In genomic region chr10:117137031-117137910, GRCh38 we compare ENCODE assay signal across 10 cellular contexts. TPM values are rescaled to one million over a fixed set of nuclear protein-coding genes. Genes with fewer than 3 reads are reported as not detected.
DNase-seq lines count a peak whose midpoint lies in the region; ATAC-seq, FAIRE-seq and TF ChIP-seq lines count a peak whose summit lies in the region.
"Had no signal": no experiment of that assay in that cellular context is flagged by ENCODE, and none has a peak within 500 bp of the region (broad histone marks: within the 10 kb centered on the region; RNA-seq: fewer than 3 reads in every experiment).

No MANE protein-coding gene starts in this region.

- H3K4me2 ChIP-seq in K562 (ENCODE audit: insufficient read depth, low read length): no peak overlapping the region

- H3K36me3 ChIP-seq in K562 (ENCODE audit: control insufficient read depth, insufficient read depth, low read length) (no peaks in the 10 kb centered on the region), thyroid gland (no peaks in the 10 kb centered on the region)

- H3K27ac ChIP-seq in K562 (ENCODE audit: extremely low read depth, low read depth, low read length) (no peak overlapping the region), layer of hippocampus (ENCODE audit: low read depth, low read length) (peak overlapping the region; percentile 30), thyroid gland (no peak overlapping the region)

- 5% methylated on average over 26 of the region's 98 CpGs for WGBS in K562 (ENCODE audit: insufficient coverage, low coverage, missing lambda C conversion rate)
- WGBS in thyroid gland, 2 donors: 1 to 3% methylated on average over 26 to 29 of the region's 98 CpGs

- H3K4me3 Mint-ChIP-seq in activated CD4-positive, alpha-beta memory T cell treated with anti-CD3 and anti-CD28 coated beads, Interleukin-2, amount 10 ng/mL, durations not matched to agents 7 days and 5 days: peak overlapping the region; percentile 4
- H3K4me3 Mint-ChIP-seq in activated CD4-positive, alpha-beta memory T cell treated with anti-CD3 and anti-CD28 coated beads for 36 hours: no peak overlapping the region
- no peak overlapping the region for H3K4me3 Mint-ChIP-seq in activated T-helper 17 cell treated with anti-CD3 and anti-CD28 coated beads, Interleukin-2, amount 50 U/mL, for 72 hours

- peaks cover 78% of the 10 kb centered on the region for H3K27me3 Mint-ChIP-seq in activated CD4-positive, alpha-beta memory T cell treated with anti-CD3 and anti-CD28 coated beads, Interleukin-2, amount 10 ng/mL, durations not matched to agents 7 days and 5 days
- peaks cover 71% of the 10 kb centered on the region for H3K27me3 Mint-ChIP-seq in activated CD4-positive, alpha-beta memory T cell treated with anti-CD3 and anti-CD28 coated beads for 36 hours
- H3K27me3 Mint-ChIP-seq in activated T-helper 17 cell treated with anti-CD3 and anti-CD28 coated beads, Interleukin-2, amount 50 U/mL, for 72 hours: peaks cover 55% of the 10 kb centered on the region

- no peaks in the 10 kb centered on the region for H4K20me1 ChIP-seq in K562 (replicated peaks; ENCODE audit: control insufficient read depth, insufficient read depth, low read length)

- no peak overlapping the region for H2AFZ ChIP-seq in K562 (ENCODE audit: low read depth, low read length)

- peaks cover 14 to 70% of the 10 kb centered on the region in 2 experiments; a peak in 4 of 5 replicates for H3K27me3 ChIP-seq in K562 (ENCODE audit: control insufficient read depth in 2 of 2, insufficient read depth in 2 of 2, low read length in 2 of 2)
- peaks cover 66% of the 10 kb centered on the region for H3K27me3 ChIP-seq in layer of hippocampus (ENCODE audit: control insufficient read depth, insufficient read depth, low read length)
- peaks cover 50% of the 10 kb centered on the region for H3K27me3 ChIP-seq in thyroid gland

- no peak for TF ChIP-seq RAD21 in K562 (CRISPR knock-in tag; conservative IDR thresholded peaks at IDR 0.05 in 1 of 2, IDR thresholded peaks at IDR 0.05 in 1 of 2)

- ATAC-seq in K562 (peak; percentile 58; the same call in 2 of the 3 replicates), GM19455 (IDR thresholded peaks at IDR 0.05; ENCODE audit: unreplicated experiment) (no peak)
- ATAC-seq in activated T-helper 17 cell treated with anti-CD3 and anti-CD28 coated beads, Interleukin-2, amount 50 U/mL, for 72 hours (replicated peaks): no peak

- POLR2A ChIA-PET in activated CD4-positive, alpha-beta memory T cell treated with anti-CD3 and anti-CD28 coated beads, Interleukin-2, amount 10 ng/mL, durations not matched to agents 7 days and 5 days (lab: Charles Lee): no interaction called here
- POLR2A ChIA-PET in activated CD4-positive, alpha-beta memory T cell treated with anti-CD3 and anti-CD28 coated beads for 36 hours (lab: Charles Lee): no interaction called here
- POLR2A ChIA-PET in K562 (lab: Yijun Ruan, JAX): interaction anchor here (0.6 kb wide), 2 partner anchors 33 to 1647 kb away, joined by 3 to 5 read pairs; no protein-coding TSS in a partner anchor

- H3K9me3 ChIP-seq in K562 (replicated peaks; ENCODE audit: control insufficient read depth, insufficient read depth, low read depth, low read length): no peaks in the 10 kb centered on the region
- no peaks in the 10 kb centered on the region for H3K9me3 ChIP-seq in thyroid gland

- in situ Hi-C loops in K562 (cut with MboI): no loop called here

- TF ChIP-seq EP300 in K562 (IDR thresholded peaks at IDR 0.05; ENCODE audit: low read length): no peak

- TF ChIP-seq POLR2A in K562 (conservative IDR thresholded peaks at IDR 0.05): no peak
- TF ChIP-seq POLR2A in thyroid gland (IDR thresholded peaks at IDR 0.05): no peak

- TF ChIP-seq CTCF in K562 (IDR thresholded peaks at IDR 0.05 in 2 of 3, conservative IDR thresholded peaks at IDR 0.05 in 1 of 3; ENCODE audit: insufficient read depth in 2 of 3, low read depth in 1 of 3, low read length in 3 of 3) (no peak), thyroid gland (IDR thresholded peaks at IDR 0.05) (no peak)

- CTCF ChIA-PET in activated CD4-positive, alpha-beta memory T cell treated with anti-CD3 and anti-CD28 coated beads, Interleukin-2, amount 10 ng/mL, durations not matched to agents 7 days and 5 days (lab: Charles Lee): no interaction called here
- CTCF ChIA-PET in activated CD4-positive, alpha-beta memory T cell treated with anti-CD3 and anti-CD28 coated beads for 36 hours (lab: Charles Lee): interaction anchor here (1.5 kb wide), 1 partner anchor 31 kb away, joined by 4 read pairs; no protein-coding TSS in a partner anchor
- CTCF ChIA-PET in K562 (lab: Yijun Ruan, JAX; ENCODE audit: low intra/inter-chr PET ratio): no interaction called here

- H3K4me1 Mint-ChIP-seq in activated CD4-positive, alpha-beta memory T cell treated with anti-CD3 and anti-CD28 coated beads, Interleukin-2, amount 10 ng/mL, durations not matched to agents 7 days and 5 days: peaks cover 5% of the 10 kb centered on the region
- H3K4me1 Mint-ChIP-seq in activated CD4-positive, alpha-beta memory T cell treated with anti-CD3 and anti-CD28 coated beads for 36 hours (ENCODE audit: low read depth): peaks cover 23% of the 10 kb centered on the region
- H3K4me1 Mint-ChIP-seq in activated T-helper 17 cell treated with anti-CD3 and anti-CD28 coated beads, Interleukin-2, amount 50 U/mL, for 72 hours: no peaks in the 10 kb centered on the region

- FAIRE-seq in K562 (lab: Jason Lieb, UNC): no peak
- FAIRE-seq: G401.6 had no signal

- no peak overlapping the region for H3K27ac Mint-ChIP-seq in activated CD4-positive, alpha-beta memory T cell treated with anti-CD3 and anti-CD28 coated beads, Interleukin-2, amount 10 ng/mL, durations not matched to agents 7 days and 5 days
- no peak overlapping the region for H3K27ac Mint-ChIP-seq in activated CD4-positive, alpha-beta memory T cell treated with anti-CD3 and anti-CD28 coated beads for 36 hours
- no peak overlapping the region for H3K27ac Mint-ChIP-seq in activated T-helper 17 cell treated with anti-CD3 and anti-CD28 coated beads, Interleukin-2, amount 50 U/mL, for 72 hours

- H3K79me2 ChIP-seq in K562 (ENCODE audit: control insufficient read depth, insufficient read depth, low read length): no peaks in the 10 kb centered on the region

- H3K4me3 ChIP-seq in K562 (no peak overlapping the region), thyroid gland (replicated peaks in 1 of 3) (peak overlapping the region in 2 of 3 donors; percentile 5 to 13)

- no TSS peak for BruUV-seq in K562 (replicated peaks; lab: Mats Ljungman, UMichigan)

- no peaks in the 10 kb centered on the region for H3K9me1 ChIP-seq in K562 (ENCODE audit: control insufficient read depth, insufficient read depth, low read length)

- no peak overlapping the region for H3K9ac ChIP-seq in K562 (ENCODE audit: insufficient read depth in 1 of 2, low read depth in 2 of 2, low read length in 2 of 2)

- no peaks in the 10 kb centered on the region for H3K9me3 Mint-ChIP-seq in activated CD4-positive, alpha-beta memory T cell treated with anti-CD3 and anti-CD28 coated beads, Interleukin-2, amount 10 ng/mL, durations not matched to agents 7 days and 5 days
- H3K9me3 Mint-ChIP-seq in activated CD4-positive, alpha-beta memory T cell treated with anti-CD3 and anti-CD28 coated beads for 36 hours: no peaks in the 10 kb centered on the region
- no peaks in the 10 kb centered on the region for H3K9me3 Mint-ChIP-seq in activated T-helper 17 cell treated with anti-CD3 and anti-CD28 coated beads, Interleukin-2, amount 50 U/mL, for 72 hours

- peaks cover 0 to 24% of the 10 kb centered on the region in 2 experiments; a peak in 2 of 5 replicates for H3K4me1 ChIP-seq in K562 (replicated peaks in 1 of 2; ENCODE audit: control insufficient read depth in 2 of 2, insufficient read depth in 2 of 2, low read length in 2 of 2)
- peaks cover 17 to 28% of the 10 kb centered on the region in 2 donors for H3K4me1 ChIP-seq in thyroid gland

- peaks cover 8% of the 10 kb centered on the region for H3K36me3 Mint-ChIP-seq in activated CD4-positive, alpha-beta memory T cell treated with anti-CD3 and anti-CD28 coated beads, Interleukin-2, amount 10 ng/mL, durations not matched to agents 7 days and 5 days (ENCODE audit: low read depth)
- H3K36me3 Mint-ChIP-seq in activated CD4-positive, alpha-beta memory T cell treated with anti-CD3 and anti-CD28 coated beads for 36 hours: no peaks in the 10 kb centered on the region
- peaks cover 6% of the 10 kb centered on the region for H3K36me3 Mint-ChIP-seq in activated T-helper 17 cell treated with anti-CD3 and anti-CD28 coated beads, Interleukin-2, amount 50 U/mL, for 72 hours (ENCODE audit: low read depth)

- intact Hi-C loops in activated CD4-positive, alpha-beta memory T cell treated with anti-CD3 and anti-CD28 coated beads for 36 hours (cut with micrococcal nuclease): loop anchor here (1.0 kb wide), 1 partner anchor 28 kb away; no protein-coding TSS in a partner anchor
- intact Hi-C loops in K562 (cut with micrococcal nuclease) (no loop called here), thyroid gland (cut with DNase I) (no loop called here)

- DNase-seq in activated CD4-positive, alpha-beta memory T cell treated with anti-CD3 and anti-CD28 coated beads, Interleukin-2, amount 10 ng/mL, durations not matched to agents 7 days and 5 days: no peak
- no peak for DNase-seq in activated CD4-positive, alpha-beta memory T cell treated with anti-CD3 and anti-CD28 coated beads for 36 hours
- no peak for DNase-seq in K562 (ENCODE audit: extremely low read depth in 1 of 4, low spot score in 3 of 4)
- peak in 1 of 2 donors; percentile 12 for DNase-seq in thyroid gland
- DNase-seq in activated CD8-positive, alpha-beta memory T cell treated with anti-CD3 and anti-CD28 coated beads for 24 hours: no peak
- DNase-seq: cortex of kidney had no signal

RNA-seq across cellular contexts. Expression of gene VAX1, which starts 0.8 kb away (rescaled TPM):
- total RNA-seq in activated CD4-positive, alpha-beta memory T cell treated with anti-CD3 and anti-CD28 coated beads, Interleukin-2, amount 10 ng/mL, durations not matched to agents 7 days and 5 days: not detected
- total RNA-seq in activated CD4-positive, alpha-beta memory T cell treated with anti-CD3 and anti-CD28 coated beads for 36 hours: not detected
- not detected in 2 replicates for total RNA-seq in K562 (2011; cell fraction: chromatin; rRNA removed; ENCODE audit: low replicate concordance)
- not detected in 2 replicates for total RNA-seq in K562 (2011; cell fraction: nucleolus; rRNA removed)
- not detected in 2 replicates for total RNA-seq in K562 (2011; cell fraction: nucleoplasm; rRNA removed)
- total RNA-seq in K562 (2014; rRNA removed) (not detected in 2 replicates), K562 (2014; rRNA removed; fragmentation: Illumina TruSeq; extraction: Trizol) (not detected in 2 replicates), K562 (2015; rRNA removed; fragmentation: Illumina TruSeq; extraction: Trizol) (not detected in 2 replicates), K562 (2021) (not detected in 2 replicates), thyroid gland (not detected)
- polyA plus RNA-seq in K562 (2011; rRNA removed) (not detected in 2 replicates), K562 (2014; fragmentation: Illumina TruSeq; extraction: Trizol) (not detected in 2 replicates), K562 (2014; fragmentation: Nextera tagmentation; extraction: Ambion mirVana) (not detected), K562 (2014; rRNA removed) (not detected in 2 replicates)
- polyA plus RNA-seq in K562 (2011; cell fraction: cytosol; rRNA removed): not detected in 2 replicates
- not detected in 2 replicates for polyA plus RNA-seq in K562 (2011; cell fraction: nucleus; rRNA removed)
- polyA plus RNA-seq in K562 (2012): not detected in 2 replicates
- polyA minus RNA-seq in K562 (2011; rRNA and poly(A)+ RNA removed): not detected in 2 replicates
- not detected in 2 replicates for polyA minus RNA-seq in K562 (2011; cell fraction: cytosol; rRNA and poly(A)+ RNA removed)
- polyA minus RNA-seq in K562 (2011; cell fraction: nucleus; rRNA and poly(A)+ RNA removed): not detected in 2 replicates
- not detected for total RNA-seq in activated T-helper 17 cell treated with anti-CD3 and anti-CD28 coated beads, Interleukin-2, amount 50 U/mL, for 72 hours
